In the genomic region with DNA sequence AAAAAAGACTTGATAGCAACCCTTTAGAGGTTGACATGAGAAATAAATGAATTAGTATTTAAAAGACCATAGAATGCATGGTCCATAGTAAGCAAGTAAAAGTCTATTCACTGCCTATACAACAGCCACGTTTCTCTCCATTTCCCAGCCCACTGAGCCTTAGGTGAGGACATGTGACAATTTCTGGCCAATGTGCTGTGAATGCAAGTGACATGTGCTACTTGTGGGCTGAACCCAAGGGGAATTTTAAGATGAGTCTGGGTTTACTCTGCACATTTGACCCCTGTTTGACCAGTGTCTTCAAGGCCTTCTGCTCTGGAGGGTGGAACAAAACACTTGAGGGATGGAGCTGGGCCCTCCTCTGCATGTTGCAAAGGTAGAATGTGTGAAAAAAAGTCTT, we compare ENCODE assay signal across 27 cellular contexts.
"Had no signal": no experiment of that assay in that cellular context is flagged by ENCODE, and none has a peak within 500 bp of the region (broad histone marks: within the 10 kb centered on the region; RNA-seq: fewer than 3 reads in every experiment).

No MANE protein-coding gene starts in this region.

- H3K27me3 ChIP-seq: colonic mucosa, dorsolateral prefrontal cortex, esophagus muscularis mucosa, esophagus squamous epithelium, foreskin keratinocyte, gastrocnemius medialis, gastroesophageal sphincter, heart left ventricle, heart right ventricle had no signal

- H3K4me1 ChIP-seq: colonic mucosa, esophagus muscularis mucosa, foreskin keratinocyte, gastrocnemius medialis, gastroesophageal sphincter, heart right ventricle had no signal

- H3K27me3 Mint-ChIP-seq: effector memory CD8-positive, alpha-beta T cell had no signal

- ATAC-seq: effector memory CD8-positive, alpha-beta T cell; foreskin keratinocyte; gastrocnemius medialis; gastroesophageal sphincter; heart left ventricle; heart right ventricle had no signal

- DNase-seq: colonic mucosa; cortex of kidney; dermis blood vessel endothelial cell; dorsolateral prefrontal cortex; effector CD4-positive, alpha-beta T cell; effector CD8-positive, alpha-beta T cell; effector memory CD4-positive, alpha-beta T cell; effector memory CD8-positive, alpha-beta T cell; endodermal cell; erythroblast; esophagus squamous epithelium; foreskin fibroblast; foreskin melanocyte; gastrocnemius medialis; glutamatergic neuron; head of caudate nucleus; heart left ventricle; heart right ventricle had no signal

- H3K27ac ChIP-seq: colonic mucosa, coronary artery, dorsolateral prefrontal cortex, esophagus muscularis mucosa, foreskin keratinocyte, gastrocnemius medialis, gastroesophageal sphincter, heart left ventricle, heart right ventricle had no signal

- H3K9me3 Mint-ChIP-seq: effector memory CD8-positive, alpha-beta T cell had no signal

- H3K4me3 ChIP-seq: colonic mucosa, coronary artery, dorsolateral prefrontal cortex, esophagus muscularis mucosa, esophagus squamous epithelium, gastrocnemius medialis, gastroesophageal sphincter, heart left ventricle, heart right ventricle had no signal

- H3K27ac Mint-ChIP-seq: dendritic cell treated with granulocyte-macrophage colony-stimulating factor and Interleukin-4, amounts not matched to agents 40 ng/mL and 50 ng/mL, for 4 days; effector memory CD8-positive, alpha-beta T cell; endodermal cell had no signal

- H3K9me3 ChIP-seq: colonic mucosa, gastrocnemius medialis, gastroesophageal sphincter had no signal

- H3K4me3 Mint-ChIP-seq: dendritic cell treated with granulocyte-macrophage colony-stimulating factor and Interleukin-4, amounts not matched to agents 40 ng/mL and 50 ng/mL, for 4 days; effector memory CD8-positive, alpha-beta T cell; endodermal cell had no signal

- FAIRE-seq: colon, endometrium, endothelial cell of umbilical vein, frontal cortex had no signal

- H3K36me3 ChIP-seq: colonic mucosa, esophagus muscularis mucosa, esophagus squamous epithelium, gastrocnemius medialis, gastroesophageal sphincter, heart left ventricle, heart right ventricle had no signal
